In genomic region chr4:107183155-107183774, GRCh38 we compare ENCODE assay signal across 8 cellular contexts.
DNase-seq lines count a peak whose midpoint lies in the region; TF ChIP-seq lines count a peak whose summit lies in the region.

No MANE protein-coding gene starts in this region.

- H3K9ac ChIP-seq in H9 (ENCODE audit: extremely low read depth, insufficient read length, low read length), result no peak overlapping the region
- H3K9ac ChIP-seq in neural progenitor cell, result no peak overlapping the region

- H3K56ac ChIP-seq in H9 (ENCODE audit: insufficient read length, low read depth, low read length), result no peak overlapping the region

- no peak overlapping the region for H3K27ac ChIP-seq in H9 (ENCODE audit: insufficient read length, low read depth, low read length)
- no peak overlapping the region for H3K27ac ChIP-seq in neural progenitor cell

- peak; percentile 55 for DNase-seq in ACHN
- peak; percentile 15 for DNase-seq in GM10248 (ENCODE audit: extremely low spot score)
- no peak for DNase-seq in H9
- peak; percentile 11 for DNase-seq in KG1 (lab: John Stamatoyannopoulos, UW)
- peak; percentile 30 for DNase-seq in SKM-1 treated with dmso at 0.1 percent for 144 hours (lab: John Stamatoyannopoulos, UW; ENCODE audit: unreplicated experiment)
- DNase-seq in fibroblast of mammary gland (ENCODE audit: low read depth), result peak; percentile 73
- DNase-seq in neural progenitor cell (ENCODE audit: low spot score), result peak; percentile 72
- DNase-seq in activated CD4-positive, alpha-beta memory T cell treated with anti-CD3 and anti-CD28 coated beads, Interleukin-2, amount 10 ng/mL, durations not matched to agents 7 days and 5 days, result no peak

- H3K79me2 ChIP-seq in H9 (ENCODE audit: insufficient read depth, low read length) (no peaks in the 10 kb centered on the region), neural progenitor cell (ENCODE audit: low read depth) (no peaks in the 10 kb centered on the region)

- POLR2A ChIA-PET in GM10248 (lab: Yijun Ruan, JAX), result no interaction called here
- POLR2A ChIA-PET in activated CD4-positive, alpha-beta memory T cell treated with anti-CD3 and anti-CD28 coated beads, Interleukin-2, amount 10 ng/mL, durations not matched to agents 7 days and 5 days (lab: Charles Lee), result no interaction called here

- H3K27ac Mint-ChIP-seq in H9 (no peak overlapping the region), neural progenitor cell (no peak overlapping the region)
- no peak overlapping the region for H3K27ac Mint-ChIP-seq in activated CD4-positive, alpha-beta memory T cell treated with anti-CD3 and anti-CD28 coated beads, Interleukin-2, amount 10 ng/mL, durations not matched to agents 7 days and 5 days

- CTCF ChIA-PET in GM10248 (lab: Yijun Ruan, JAX), result interaction anchor here (0.7 to 3.1 kb wide), 18 partner anchors 8 to 815 kb away, joined by 3 to 17 read pairs (median 4); partner anchors contain the start of gene GIMD1
- CTCF ChIA-PET in activated CD4-positive, alpha-beta memory T cell treated with anti-CD3 and anti-CD28 coated beads, Interleukin-2, amount 10 ng/mL, durations not matched to agents 7 days and 5 days (lab: Charles Lee), result interaction anchor here (1.7 kb wide), 1 partner anchor 8 kb away, joined by 4 read pairs; no protein-coding TSS in a partner anchor

- no peak overlapping the region for H3K4me3 ChIP-seq in fibroblast of mammary gland (ENCODE audit: control insufficient read depth, low read depth, low read length)
- no peak overlapping the region for H3K4me3 ChIP-seq in neural progenitor cell

- no peak overlapping the region for H3K14ac ChIP-seq in H9 (ENCODE audit: insufficient read depth, low read length)

- H3K36me3 Mint-ChIP-seq in H9 (ENCODE audit: insufficient read depth in 1 of 3, low read depth in 3 of 3), result no peaks in the 10 kb centered on the region
- no peaks in the 10 kb centered on the region for H3K36me3 Mint-ChIP-seq in neural progenitor cell
- H3K36me3 Mint-ChIP-seq in activated CD4-positive, alpha-beta memory T cell treated with anti-CD3 and anti-CD28 coated beads, Interleukin-2, amount 10 ng/mL, durations not matched to agents 7 days and 5 days (ENCODE audit: low read depth), result no peaks in the 10 kb centered on the region

- no peak overlapping the region for H4K91ac ChIP-seq in H9 (ENCODE audit: insufficient read length, low read depth, low read length)

- TF ChIP-seq CTCF in GM10248 (IDR thresholded peaks at IDR 0.05; ENCODE audit: control extremely low read depth, extremely low read depth, low read depth, missing control alignments) (peak; percentile 75), H9 (conservative IDR thresholded peaks at IDR 0.05) (peak; percentile 84), fibroblast of mammary gland (conservative IDR thresholded peaks at IDR 0.05; ENCODE audit: control insufficient read depth, insufficient read depth, low read depth, low read length) (peak; percentile 83), neural progenitor cell (IDR thresholded peaks at IDR 0.05) (peak; percentile 85)

- no peaks in the 10 kb centered on the region for H3K23me2 ChIP-seq in H9 (ENCODE audit: insufficient read length, low read depth, low read length, poor library complexity, severe bottlenecking)

- H3K23ac ChIP-seq in H9 (ENCODE audit: insufficient read length, low read depth, low read length), result no peak overlapping the region

- H3K18ac ChIP-seq in H9 (ENCODE audit: insufficient read length, low read depth, low read length), result no peak overlapping the region

- H3K27me3 Mint-ChIP-seq in H9 (ENCODE audit: low read depth), result no peaks in the 10 kb centered on the region
- H3K27me3 Mint-ChIP-seq in neural progenitor cell (ENCODE audit: insufficient read depth, low read depth), result no peaks in the 10 kb centered on the region
- H3K27me3 Mint-ChIP-seq in activated CD4-positive, alpha-beta memory T cell treated with anti-CD3 and anti-CD28 coated beads, Interleukin-2, amount 10 ng/mL, durations not matched to agents 7 days and 5 days, result no peaks in the 10 kb centered on the region

- H3K9me3 Mint-ChIP-seq in H9 (no peaks in the 10 kb centered on the region), neural progenitor cell (no peaks in the 10 kb centered on the region)
- H3K9me3 Mint-ChIP-seq in activated CD4-positive, alpha-beta memory T cell treated with anti-CD3 and anti-CD28 coated beads, Interleukin-2, amount 10 ng/mL, durations not matched to agents 7 days and 5 days, result no peaks in the 10 kb centered on the region

- H3K4me1 Mint-ChIP-seq in H9, result no peaks in the 10 kb centered on the region
- H3K4me1 Mint-ChIP-seq in neural progenitor cell, result no peaks in the 10 kb centered on the region
- no peaks in the 10 kb centered on the region for H3K4me1 Mint-ChIP-seq in activated CD4-positive, alpha-beta memory T cell treated with anti-CD3 and anti-CD28 coated beads, Interleukin-2, amount 10 ng/mL, durations not matched to agents 7 days and 5 days

- in situ Hi-C loops in ACHN (cut with HindIII; ENCODE audit: low pct_ligation_motif_present, low pct_unique_long_range_greater_than_20kb, low sequenced_read_pairs), result no loop called here

- H3K79me1 ChIP-seq in H9 (ENCODE audit: insufficient read depth, low read depth, low read length, poor library complexity, severe bottlenecking), result no peaks in the 10 kb centered on the region

- H3K4me2 ChIP-seq in H9 (ENCODE audit: insufficient read depth, insufficient read length, low read length), result no peak overlapping the region
- H3K4me2 ChIP-seq in neural progenitor cell, result no peak overlapping the region

- no peak overlapping the region for H2BK5ac ChIP-seq in H9 (ENCODE audit: insufficient read length, low read length)

- H2BK12ac ChIP-seq in H9 (ENCODE audit: insufficient read length, low read depth, low read length), result no peak overlapping the region

- no peak overlapping the region for H2BK15ac ChIP-seq in H9 (ENCODE audit: low read depth, low read length)

- H3K9me3 ChIP-seq in H9 (ENCODE audit: control insufficient read depth, low read depth, low read length) (no peaks in the 10 kb centered on the region), neural progenitor cell (ENCODE audit: low read depth) (no peaks in the 10 kb centered on the region)

- H3K4ac ChIP-seq in H9 (ENCODE audit: low read depth, low read length), result no peak overlapping the region

- no peak overlapping the region for H4K5ac ChIP-seq in H9 (ENCODE audit: insufficient read length, low read depth, low read length)

- H2AFZ ChIP-seq in H9 (ENCODE audit: low read length) (no peak overlapping the region), neural progenitor cell (replicated peaks) (no peak overlapping the region)

- no peak overlapping the region for H2BK20ac ChIP-seq in H9 (ENCODE audit: low read depth, low read length, poor library complexity, severe bottlenecking)

- H4K20me1 ChIP-seq in H9 (ENCODE audit: control insufficient read depth, insufficient read depth, insufficient read length) (no peaks in the 10 kb centered on the region), neural progenitor cell (ENCODE audit: low read depth) (no peaks in the 10 kb centered on the region)

- H3K4me3 Mint-ChIP-seq in H9 (no peak overlapping the region), neural progenitor cell (no peak overlapping the region)
- H3K4me3 Mint-ChIP-seq in activated CD4-positive, alpha-beta memory T cell treated with anti-CD3 and anti-CD28 coated beads, Interleukin-2, amount 10 ng/mL, durations not matched to agents 7 days and 5 days, result no peak overlapping the region

- no peaks in the 10 kb centered on the region for H3K36me3 ChIP-seq in neural progenitor cell

- H3K27me3 ChIP-seq in H9 (ENCODE audit: insufficient read depth, low read length), result no peaks in the 10 kb centered on the region
- no peaks in the 10 kb centered on the region for H3K27me3 ChIP-seq in neural progenitor cell

- no peak overlapping the region for H3T11ph ChIP-seq in H9 (ENCODE audit: low read length)

- H4K8ac ChIP-seq in H9 (replicated peaks; ENCODE audit: insufficient read length, low read depth, low read length), result no peak overlapping the region

- no CpG with 5 or more reads among the region's 3 CpGs for WGBS in H9 (ENCODE audit: extremely low coverage, insufficient read length, low lambda C conversion rate)

- H3F3A ChIP-seq in neural progenitor cell (ENCODE audit: low read depth), result no peaks in the 10 kb centered on the region

- no peaks in the 10 kb centered on the region for H3K4me1 ChIP-seq in H9 (ENCODE audit: insufficient read depth, low read length)
- H3K4me1 ChIP-seq in neural progenitor cell, result no peaks in the 10 kb centered on the region

- no peak overlapping the region for H2AK5ac ChIP-seq in H9 (ENCODE audit: insufficient read length, low read length)

- H2BK120ac ChIP-seq in H9 (ENCODE audit: low read depth, low read length, poor library complexity, severe bottlenecking), result no peak overlapping the region

Comparison
In these comparisons a context has a peak if more than half of its experiments do, and no peak if none do; other contexts are left out.
1. DNase-seq: peak in ACHN (single experiment), GM10248 (single experiment), KG1 (single experiment), SKM-1 treated with dmso at 0.1 percent for 144 hours (single experiment), fibroblast of mammary gland (single experiment) and neural progenitor cell (single experiment); none in H9 (single experiment) and activated CD4-positive, alpha-beta memory T cell treated with anti-CD3 and anti-CD28 coated beads, Interleukin-2, amount 10 ng/mL, durations not matched to agents 7 days and 5 days (single experiment).
2. Peak in every context shown above with its lines, with median percentiles within 50 percentile points of each other: CTCF ChIP-seq.